1 cellular context compared by ENCODE assay signal in genomic region chrX:40314070-40314469, GRCh38.
TF ChIP-seq lines count a peak whose summit lies in the region.

No MANE protein-coding gene starts in this region.

TF ChIP-seq in WTC11, 78 proteins besides CTCF, POLR2A, EP300 and RAD21 (continued from another document):
- TF ChIP-seq, protein P1, sequence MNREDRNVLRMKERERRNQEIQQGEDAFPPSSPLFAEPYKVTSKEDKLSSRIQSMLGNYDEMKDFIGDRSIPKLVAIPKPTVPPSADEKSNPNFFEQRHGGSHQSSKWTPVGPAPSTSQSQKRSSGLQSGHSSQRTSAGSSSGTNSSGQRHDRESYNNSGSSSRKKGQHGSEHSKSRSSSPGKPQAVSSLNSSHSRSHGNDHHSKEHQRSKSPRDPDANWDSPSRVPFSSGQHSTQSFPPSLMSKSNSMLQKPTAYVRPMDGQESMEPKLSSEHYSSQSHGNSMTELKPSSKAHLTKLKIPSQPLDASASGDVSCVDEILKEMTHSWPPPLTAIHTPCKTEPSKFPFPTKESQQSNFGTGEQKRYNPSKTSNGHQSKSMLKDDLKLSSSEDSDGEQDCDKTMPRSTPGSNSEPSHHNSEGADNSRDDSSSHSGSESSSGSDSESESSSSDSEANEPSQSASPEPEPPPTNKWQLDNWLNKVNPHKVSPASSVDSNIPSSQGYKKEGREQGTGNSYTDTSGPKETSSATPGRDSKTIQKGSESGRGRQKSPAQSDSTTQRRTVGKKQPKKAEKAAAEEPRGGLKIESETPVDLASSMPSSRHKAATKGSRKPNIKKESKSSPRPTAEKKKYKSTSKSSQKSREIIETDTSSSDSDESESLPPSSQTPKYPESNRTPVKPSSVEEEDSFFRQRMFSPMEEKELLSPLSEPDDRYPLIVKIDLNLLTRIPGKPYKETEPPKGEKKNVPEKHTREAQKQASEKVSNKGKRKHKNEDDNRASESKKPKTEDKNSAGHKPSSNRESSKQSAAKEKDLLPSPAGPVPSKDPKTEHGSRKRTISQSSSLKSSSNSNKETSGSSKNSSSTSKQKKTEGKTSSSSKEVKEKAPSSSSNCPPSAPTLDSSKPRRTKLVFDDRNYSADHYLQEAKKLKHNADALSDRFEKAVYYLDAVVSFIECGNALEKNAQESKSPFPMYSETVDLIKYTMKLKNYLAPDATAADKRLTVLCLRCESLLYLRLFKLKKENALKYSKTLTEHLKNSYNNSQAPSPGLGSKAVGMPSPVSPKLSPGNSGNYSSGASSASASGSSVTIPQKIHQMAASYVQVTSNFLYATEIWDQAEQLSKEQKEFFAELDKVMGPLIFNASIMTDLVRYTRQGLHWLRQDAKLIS (CRISPR knock-in tag; IDR thresholded peaks at IDR 0.05; ENCODE audit: borderline replicate concordance), result no peak
- TF ChIP-seq ETV6 (CRISPR knock-in tag; IDR thresholded peaks at IDR 0.05), result no peak
- no peak for TF ChIP-seq GTF2I (CRISPR knock-in tag; conservative IDR thresholded peaks at IDR 0.05)
- no peak for TF ChIP-seq ATF1 (CRISPR knock-in tag; IDR thresholded peaks at IDR 0.05)
TF ChIP-seq in WTC11: peak in this region for 0.
